1 cellular context compared by ENCODE assay signal in genomic region chr2:11708106-11708505, GRCh38.
A peak's percentile ranks its signal among the peaks of the same experiment; 100 is the strongest.
TF ChIP-seq lines count a peak whose summit lies in the region.

No MANE protein-coding gene starts in this region.

TF ChIP-seq in HepG2, 621 proteins besides CTCF, POLR2A, EP300 and RAD21:
- TF ChIP-seq RFXANK (CRISPR knock-in tag; IDR thresholded peaks at IDR 0.05) (no peak), HOXA5 (CRISPR knock-in tag; IDR thresholded peaks at IDR 0.05) (no peak), POLR2AphosphoS5 (IDR thresholded peaks at IDR 0.05; ENCODE audit: low read depth, low read length) (no peak), CENPX (CRISPR knock-in tag; IDR thresholded peaks at IDR 0.05) (no peak), ZNF878 (CRISPR knock-in tag; IDR thresholded peaks at IDR 0.05) (no peak), PBX2 (CRISPR knock-in tag; IDR thresholded peaks at IDR 0.05) (no peak), TOPORS (CRISPR knock-in tag; IDR thresholded peaks at IDR 0.05) (no peak), MAFK (conservative IDR thresholded peaks at IDR 0.05 in 1 of 2, IDR thresholded peaks at IDR 0.05 in 1 of 2; ENCODE audit: low read length in 2 of 2) (peak; percentile 99), MAFF (IDR thresholded peaks at IDR 0.05; ENCODE audit: low read depth, low read length) (peak; percentile 99)
